ENCODE assay signal across 21 cellular contexts in the genomic region with DNA sequence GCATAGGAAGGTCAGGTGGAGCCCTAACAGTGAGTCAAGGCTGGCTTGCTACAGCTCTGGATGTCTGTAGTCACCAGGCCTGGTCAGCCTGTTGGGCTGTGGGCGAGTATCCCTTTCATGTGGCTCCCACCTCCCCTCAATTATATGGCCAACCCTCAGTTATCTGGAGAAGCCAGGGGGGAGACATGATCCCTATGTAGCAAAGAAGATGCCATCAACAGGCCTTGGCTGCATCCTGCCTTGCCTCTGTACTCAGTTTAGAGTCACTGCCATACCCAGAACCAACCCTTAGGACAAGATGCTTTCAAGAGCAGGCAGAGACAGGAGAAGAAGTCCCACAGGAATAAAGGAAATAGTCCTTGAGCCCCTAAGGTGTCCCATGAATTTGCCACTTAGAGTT.
A peak's percentile ranks its signal among the peaks of the same experiment; 100 is the strongest.
DNase-seq lines count a peak whose midpoint lies in the region; ATAC-seq and TF ChIP-seq lines count a peak whose summit lies in the region.
"Had no signal": no experiment of that assay in that cellular context is flagged by ENCODE, and none has a peak within 500 bp of the region (broad histone marks: within the 10 kb centered on the region; RNA-seq: fewer than 3 reads in every experiment).

No MANE protein-coding gene starts in this region.

- no peak overlapping the region for H3K4me3 ChIP-seq in CD4-positive, alpha-beta memory T cell (ENCODE audit: low read length in 2 of 2)
- H3K4me3 ChIP-seq in H7 (ENCODE audit: insufficient read depth, low read depth, low read length) (no peak overlapping the region), mucosa of descending colon (no peak overlapping the region)
- H3K4me3 ChIP-seq: A549, BLaER1, GM12878 had no signal

- no peak overlapping the region for H3K27ac ChIP-seq in CD4-positive, alpha-beta memory T cell (ENCODE audit: low read depth, low read length)
- H3K27ac ChIP-seq: 22Rv1, A549, BLaER1, HL-60 had no signal

- TF ChIP-seq CTCF in osteocyte (IDR thresholded peaks at IDR 0.05) (no peak), mucosa of descending colon (IDR thresholded peaks at IDR 0.05) (no peak)

- ATAC-seq in effector memory CD8-positive, alpha-beta T cell (replicated peaks): no peak
- no peak for ATAC-seq in mucosa of descending colon
- ATAC-seq: A549; CD8-positive, alpha-beta T cell; GM12878; HCT116 had no signal

- POLR2A ChIA-PET in CD4-positive, alpha-beta memory T cell (lab: Charles Lee; ENCODE audit: partially characterized antibody): interaction anchor here (1.1 to 2.3 kb wide), 3 partner anchors 8 to 12 kb away, joined by 3 to 14 read pairs (median 5); no protein-coding TSS in a partner anchor

- intact Hi-C loops in activated CD4-positive, alpha-beta T cell treated with anti-CD3 and anti-CD28 coated beads, Interleukin-2, amount 10 ng/mL, durations not matched to agents 24 days and 14 days (cut with micrococcal nuclease): no loop called here
- intact Hi-C loops in CD4-positive, alpha-beta memory T cell (cut with micrococcal nuclease): no loop called here
- intact Hi-C loops in mucosa of descending colon (cut with DNase I, micrococcal nuclease): no loop called here

- H3K4me1 Mint-ChIP-seq in activated CD4-positive, alpha-beta T cell treated with anti-CD3 and anti-CD28 coated beads, Interleukin-2, amount 10 ng/mL, durations not matched to agents 24 days and 14 days: peaks cover 10% of the 10 kb centered on the region
- H3K4me1 Mint-ChIP-seq in CD4-positive, alpha-beta memory T cell: peaks cover 15 to 28% (median 22%) of the 10 kb centered on the region in 4 donors
- peaks cover 11 to 12% of the 10 kb centered on the region in 2 donors for H3K4me1 Mint-ChIP-seq in effector memory CD8-positive, alpha-beta T cell (ENCODE audit: low read depth in 2 of 2)
- no peaks in the 10 kb centered on the region for H3K4me1 Mint-ChIP-seq in osteocyte (ENCODE audit: unreplicated experiment)
- H3K4me1 Mint-ChIP-seq: CD14-positive monocyte had no signal

- H3K4me3 Mint-ChIP-seq in activated CD4-positive, alpha-beta T cell treated with anti-CD3 and anti-CD28 coated beads, Interleukin-2, amount 10 ng/mL, durations not matched to agents 24 days and 14 days: no peak overlapping the region
- peak overlapping the region in 2 of 8 donors; percentile 35 to 53 for H3K4me3 Mint-ChIP-seq in CD4-positive, alpha-beta memory T cell
- peak overlapping the region; percentile 20 to 41 for H3K4me3 Mint-ChIP-seq in effector memory CD8-positive, alpha-beta T cell
- H3K4me3 Mint-ChIP-seq in osteocyte (ENCODE audit: unreplicated experiment): no peak overlapping the region
- H3K4me3 Mint-ChIP-seq: CD14-positive monocyte; CD8-positive, alpha-beta T cell; HFFc6 had no signal

- H3K4me1 ChIP-seq in CD4-positive, alpha-beta memory T cell (ENCODE audit: insufficient read depth, low read length): peaks cover 19% of the 10 kb centered on the region
- H3K4me1 ChIP-seq in mucosa of descending colon (ENCODE audit: low read depth): no peaks in the 10 kb centered on the region
- H3K4me1 ChIP-seq: A549, BLaER1 had no signal

- H3K9me3 Mint-ChIP-seq in activated CD4-positive, alpha-beta T cell treated with anti-CD3 and anti-CD28 coated beads, Interleukin-2, amount 10 ng/mL, durations not matched to agents 24 days and 14 days: no peaks in the 10 kb centered on the region
- H3K9me3 Mint-ChIP-seq in CD4-positive, alpha-beta memory T cell: peaks cover 0 to 4% (median 0%) of the 10 kb centered on the region in 8 donors
- no peaks in the 10 kb centered on the region for H3K9me3 Mint-ChIP-seq in effector memory CD8-positive, alpha-beta T cell
- no peaks in the 10 kb centered on the region for H3K9me3 Mint-ChIP-seq in osteocyte (ENCODE audit: unreplicated experiment)
- H3K9me3 Mint-ChIP-seq: CD8-positive, alpha-beta T cell had no signal

- peak; percentile 39 for DNase-seq in activated CD4-positive, alpha-beta T cell treated with anti-CD3 and anti-CD28 coated beads, Interleukin-2, amount 10 ng/mL, durations not matched to agents 24 days and 14 days
- no peak for DNase-seq in activated CD4-positive, alpha-beta T cell treated with anti-CD3 and anti-CD28 coated beads for 48 hours
- DNase-seq in CD4-positive, alpha-beta memory T cell: no peak
- no peak for DNase-seq in effector memory CD8-positive, alpha-beta T cell
- DNase-seq in osteocyte (ENCODE audit: extremely low spot score, unreplicated experiment) (peak; percentile 72), H7 (no peak), NCI-H2227 (lab: John Stamatoyannopoulos, UW; ENCODE audit: unreplicated experiment) (no peak), mucosa of descending colon (no peak)
- DNase-seq: AML-193, Calu3, DMS79 treated with DMSO at 0.1 percent for 48 hours, HFFc6, IMR-90 had no signal

- no peaks in the 10 kb centered on the region for H3K36me3 ChIP-seq in CD4-positive, alpha-beta memory T cell (ENCODE audit: insufficient read depth, low read length)
- no peaks in the 10 kb centered on the region for H3K36me3 ChIP-seq in H7 (replicated peaks; ENCODE audit: control insufficient read depth, insufficient read depth, low read length)
- H3K36me3 ChIP-seq in mucosa of descending colon (ENCODE audit: low read depth): no peaks in the 10 kb centered on the region
- H3K36me3 ChIP-seq: BLaER1 had no signal

- no peaks in the 10 kb centered on the region for H3K36me3 Mint-ChIP-seq in activated CD4-positive, alpha-beta T cell treated with anti-CD3 and anti-CD28 coated beads, Interleukin-2, amount 10 ng/mL, durations not matched to agents 24 days and 14 days (ENCODE audit: low read depth)
- no peaks in the 10 kb centered on the region for H3K36me3 Mint-ChIP-seq in CD4-positive, alpha-beta memory T cell
- no peaks in the 10 kb centered on the region for H3K36me3 Mint-ChIP-seq in effector memory CD8-positive, alpha-beta T cell (ENCODE audit: insufficient read depth)
- H3K36me3 Mint-ChIP-seq in osteocyte (ENCODE audit: unreplicated experiment): no peaks in the 10 kb centered on the region
- H3K36me3 Mint-ChIP-seq: CD14-positive monocyte; CD8-positive, alpha-beta T cell had no signal

- no peaks in the 10 kb centered on the region for H3K9me3 ChIP-seq in CD4-positive, alpha-beta memory T cell (ENCODE audit: control insufficient read depth in 1 of 2, low read length in 2 of 2)
- H3K9me3 ChIP-seq in mucosa of descending colon: no peaks in the 10 kb centered on the region
- H3K9me3 ChIP-seq: BLaER1 had no signal

- no peak overlapping the region for H3K27ac Mint-ChIP-seq in activated CD4-positive, alpha-beta T cell treated with anti-CD3 and anti-CD28 coated beads, Interleukin-2, amount 10 ng/mL, durations not matched to agents 24 days and 14 days
- H3K27ac Mint-ChIP-seq in CD4-positive, alpha-beta memory T cell: peak overlapping the region in 4 of 7 donors; percentile 31 to 71 (median 66)
- no peak overlapping the region for H3K27ac Mint-ChIP-seq in effector memory CD8-positive, alpha-beta T cell
- H3K27ac Mint-ChIP-seq in osteocyte (ENCODE audit: unreplicated experiment): no peak overlapping the region
- H3K27ac Mint-ChIP-seq: CD14-positive monocyte; CD8-positive, alpha-beta T cell; HFFc6 had no signal

- CTCF ChIA-PET in CD4-positive, alpha-beta memory T cell (lab: Charles Lee; ENCODE audit: partially characterized antibody): interaction anchor here (2.3 kb wide), 1 partner anchor 10 kb away, joined by 15 read pairs; no protein-coding TSS in a partner anchor

- H3K27me3 Mint-ChIP-seq in activated CD4-positive, alpha-beta T cell treated with anti-CD3 and anti-CD28 coated beads, Interleukin-2, amount 10 ng/mL, durations not matched to agents 24 days and 14 days: peaks cover 22% of the 10 kb centered on the region
- H3K27me3 Mint-ChIP-seq in CD4-positive, alpha-beta memory T cell: no peaks in the 10 kb centered on the region
- H3K27me3 Mint-ChIP-seq in effector memory CD8-positive, alpha-beta T cell: no peaks in the 10 kb centered on the region
- no peaks in the 10 kb centered on the region for H3K27me3 Mint-ChIP-seq in osteocyte (ENCODE audit: unreplicated experiment)

- H3K27me3 ChIP-seq in CD4-positive, alpha-beta memory T cell (ENCODE audit: insufficient read depth, low read length): no peaks in the 10 kb centered on the region
- H3K27me3 ChIP-seq in H7 (ENCODE audit: control insufficient read depth, insufficient read depth, low read length): no peaks in the 10 kb centered on the region
- H3K27me3 ChIP-seq: BLaER1 had no signal

Comparison
In these comparisons a context has a peak if more than half of its experiments do, and no peak if none do; other contexts are left out.
1. DNase-seq: peak in activated CD4-positive, alpha-beta T cell treated with anti-CD3 and anti-CD28 coated beads, Interleukin-2, amount 10 ng/mL, durations not matched to agents 24 days and 14 days (single experiment) and osteocyte (single experiment); none in activated CD4-positive, alpha-beta T cell treated with anti-CD3 and anti-CD28 coated beads for 48 hours (single experiment), CD4-positive, alpha-beta memory T cell (0 of 5), effector memory CD8-positive, alpha-beta T cell (0 of 3), H7 (single experiment), NCI-H2227 (single experiment) and mucosa of descending colon (0 of 3).
2. H3K27ac Mint-ChIP-seq: peak in CD4-positive, alpha-beta memory T cell (4 of 7); none in activated CD4-positive, alpha-beta T cell treated with anti-CD3 and anti-CD28 coated beads, Interleukin-2, amount 10 ng/mL, durations not matched to agents 24 days and 14 days (single experiment), effector memory CD8-positive, alpha-beta T cell (0 of 2) and osteocyte (single experiment).
3. H3K4me3 Mint-ChIP-seq: peak in effector memory CD8-positive, alpha-beta T cell (2 of 2); none in activated CD4-positive, alpha-beta T cell treated with anti-CD3 and anti-CD28 coated beads, Interleukin-2, amount 10 ng/mL, durations not matched to agents 24 days and 14 days (single experiment) and osteocyte (single experiment).